ENCODE assay signal across 1 cellular context in the genomic region with DNA sequence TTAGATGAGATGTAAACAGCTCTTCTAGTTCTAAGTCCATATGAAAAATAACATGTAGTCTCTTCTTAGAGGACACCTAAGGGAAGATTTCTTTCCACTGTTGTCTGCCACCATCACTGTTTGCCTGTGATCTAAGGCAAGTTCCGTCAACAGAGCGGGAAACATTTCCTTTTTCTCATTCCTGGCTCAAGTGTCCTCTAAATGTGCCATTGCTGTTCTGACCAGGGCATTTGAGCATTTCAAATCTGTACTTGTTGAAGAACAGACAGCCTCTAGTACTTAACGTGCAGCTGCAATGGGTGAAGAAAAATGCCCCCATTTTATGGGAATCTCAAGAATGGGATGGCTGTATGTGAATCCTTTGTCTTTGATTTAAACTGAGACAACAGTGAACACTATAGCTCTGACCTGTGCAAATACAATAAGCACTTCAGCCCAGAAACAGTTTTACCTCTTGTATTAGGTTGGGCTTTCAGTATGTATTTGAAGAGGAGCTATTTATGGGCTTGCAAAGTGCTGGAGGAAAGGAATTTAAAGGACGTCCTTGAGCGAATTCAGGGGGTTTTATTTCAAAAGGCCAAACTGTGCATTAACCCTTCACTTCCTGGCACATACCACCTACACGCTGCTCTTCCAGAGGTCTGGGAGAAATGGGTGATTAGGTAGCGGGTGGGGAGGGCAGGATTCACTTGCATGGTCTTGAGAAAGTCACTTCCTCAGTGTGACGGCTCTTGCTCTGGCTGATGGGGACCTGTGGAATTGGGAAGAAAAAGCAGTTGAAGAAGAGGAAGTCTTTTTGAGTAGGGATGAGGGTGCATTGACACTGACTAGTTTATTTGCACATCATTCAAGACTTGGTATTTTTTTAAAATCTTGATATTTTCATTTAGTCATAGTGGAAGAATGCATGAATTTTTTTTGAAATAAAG.
TF ChIP-seq lines count a peak whose summit lies in the region.

No MANE protein-coding gene starts in this region.

TF ChIP-seq in WTC11, 78 proteins besides CTCF, POLR2A, EP300 and RAD21 (continued from another document):
- TF ChIP-seq, protein P1, sequence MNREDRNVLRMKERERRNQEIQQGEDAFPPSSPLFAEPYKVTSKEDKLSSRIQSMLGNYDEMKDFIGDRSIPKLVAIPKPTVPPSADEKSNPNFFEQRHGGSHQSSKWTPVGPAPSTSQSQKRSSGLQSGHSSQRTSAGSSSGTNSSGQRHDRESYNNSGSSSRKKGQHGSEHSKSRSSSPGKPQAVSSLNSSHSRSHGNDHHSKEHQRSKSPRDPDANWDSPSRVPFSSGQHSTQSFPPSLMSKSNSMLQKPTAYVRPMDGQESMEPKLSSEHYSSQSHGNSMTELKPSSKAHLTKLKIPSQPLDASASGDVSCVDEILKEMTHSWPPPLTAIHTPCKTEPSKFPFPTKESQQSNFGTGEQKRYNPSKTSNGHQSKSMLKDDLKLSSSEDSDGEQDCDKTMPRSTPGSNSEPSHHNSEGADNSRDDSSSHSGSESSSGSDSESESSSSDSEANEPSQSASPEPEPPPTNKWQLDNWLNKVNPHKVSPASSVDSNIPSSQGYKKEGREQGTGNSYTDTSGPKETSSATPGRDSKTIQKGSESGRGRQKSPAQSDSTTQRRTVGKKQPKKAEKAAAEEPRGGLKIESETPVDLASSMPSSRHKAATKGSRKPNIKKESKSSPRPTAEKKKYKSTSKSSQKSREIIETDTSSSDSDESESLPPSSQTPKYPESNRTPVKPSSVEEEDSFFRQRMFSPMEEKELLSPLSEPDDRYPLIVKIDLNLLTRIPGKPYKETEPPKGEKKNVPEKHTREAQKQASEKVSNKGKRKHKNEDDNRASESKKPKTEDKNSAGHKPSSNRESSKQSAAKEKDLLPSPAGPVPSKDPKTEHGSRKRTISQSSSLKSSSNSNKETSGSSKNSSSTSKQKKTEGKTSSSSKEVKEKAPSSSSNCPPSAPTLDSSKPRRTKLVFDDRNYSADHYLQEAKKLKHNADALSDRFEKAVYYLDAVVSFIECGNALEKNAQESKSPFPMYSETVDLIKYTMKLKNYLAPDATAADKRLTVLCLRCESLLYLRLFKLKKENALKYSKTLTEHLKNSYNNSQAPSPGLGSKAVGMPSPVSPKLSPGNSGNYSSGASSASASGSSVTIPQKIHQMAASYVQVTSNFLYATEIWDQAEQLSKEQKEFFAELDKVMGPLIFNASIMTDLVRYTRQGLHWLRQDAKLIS (CRISPR knock-in tag; IDR thresholded peaks at IDR 0.05; ENCODE audit: borderline replicate concordance) = no peak
- no peak for TF ChIP-seq FOXJ3 (CRISPR knock-in tag; IDR thresholded peaks at IDR 0.05; ENCODE audit: borderline replicate concordance)
- TF ChIP-seq ZNF423 (CRISPR knock-in tag; IDR thresholded peaks at IDR 0.05) = no peak
- TF ChIP-seq JAZF1 (CRISPR knock-in tag; IDR thresholded peaks at IDR 0.05) = no peak
- TF ChIP-seq IRF2 (CRISPR knock-in tag; IDR thresholded peaks at IDR 0.05; ENCODE audit: borderline replicate concordance, low read depth) = no peak
- TF ChIP-seq, protein P2, sequence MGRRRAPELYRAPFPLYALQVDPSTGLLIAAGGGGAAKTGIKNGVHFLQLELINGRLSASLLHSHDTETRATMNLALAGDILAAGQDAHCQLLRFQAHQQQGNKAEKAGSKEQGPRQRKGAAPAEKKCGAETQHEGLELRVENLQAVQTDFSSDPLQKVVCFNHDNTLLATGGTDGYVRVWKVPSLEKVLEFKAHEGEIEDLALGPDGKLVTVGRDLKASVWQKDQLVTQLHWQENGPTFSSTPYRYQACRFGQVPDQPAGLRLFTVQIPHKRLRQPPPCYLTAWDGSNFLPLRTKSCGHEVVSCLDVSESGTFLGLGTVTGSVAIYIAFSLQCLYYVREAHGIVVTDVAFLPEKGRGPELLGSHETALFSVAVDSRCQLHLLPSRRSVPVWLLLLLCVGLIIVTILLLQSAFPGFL (CRISPR knock-in tag; IDR thresholded peaks at IDR 0.05; ENCODE audit: borderline replicate concordance) = no peak
- TF ChIP-seq JUN (CRISPR knock-in tag; IDR thresholded peaks at IDR 0.05) = no peak
